Comparison of ENCODE assay signal across 26 cellular contexts in the genomic region with DNA sequence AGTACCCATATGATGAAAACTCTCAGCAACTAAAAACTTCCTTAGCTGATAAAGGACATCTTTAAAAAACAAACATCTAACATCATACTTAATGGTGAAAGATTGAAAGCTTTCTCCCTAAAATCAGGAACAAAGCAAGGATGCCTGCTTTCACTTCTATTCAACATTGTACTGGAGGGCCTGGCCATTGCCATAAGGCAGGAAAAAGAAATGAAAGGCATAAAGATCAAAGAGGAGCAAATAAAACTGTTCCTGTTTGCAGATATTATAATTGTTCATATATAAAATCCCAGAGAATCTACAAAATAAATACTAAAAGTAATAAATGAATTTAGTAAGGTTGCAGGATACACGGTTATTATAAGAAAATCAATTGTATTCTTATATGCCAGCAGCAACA.
DNase-seq lines count a peak whose midpoint lies in the region; ATAC-seq, FAIRE-seq and TF ChIP-seq lines count a peak whose summit lies in the region.
"Had no signal": no experiment of that assay in that cellular context is flagged by ENCODE, and none has a peak within 500 bp of the region (broad histone marks: within the 10 kb centered on the region; RNA-seq: fewer than 3 reads in every experiment).

No MANE protein-coding gene starts in this region.

- peaks cover 7% of the 10 kb centered on the region for H3K9me3 Mint-ChIP-seq in progenitor cell of endocrine pancreas (ENCODE audit: low read depth)

- H4K8ac ChIP-seq in H1 (ENCODE audit: extremely low read depth, insufficient read depth, low read length): no peak overlapping the region

- H3K4me1 Mint-ChIP-seq in progenitor cell of endocrine pancreas (ENCODE audit: low read depth): peaks cover 4% of the 10 kb centered on the region
- H3K4me1 Mint-ChIP-seq: CD8-positive, alpha-beta memory T cell had no signal

- no peak for FAIRE-seq in H1 (lab: Jason Lieb, UNC)
- FAIRE-seq: A204.1, GM12878, GM12892, GM18507 had no signal

- H2BK12ac ChIP-seq in H1 (ENCODE audit: low read depth, low read length): no peak overlapping the region

- H3K9ac ChIP-seq in H1 (replicated peaks in 1 of 4; ENCODE audit: extremely low read depth in 1 of 4, low read depth in 3 of 4, low read length in 3 of 4): no peak overlapping the region
- H3K9ac ChIP-seq: BLaER1 had no signal

- H3K79me1 ChIP-seq in H1 (ENCODE audit: low read depth, low read length): no peaks in the 10 kb centered on the region

- no peak overlapping the region for H2AFZ ChIP-seq in H1 (ENCODE audit: low read length)

- H3K9me3 ChIP-seq in HEK293 (ENCODE audit: control insufficient read depth, insufficient read depth, low read depth, low read length) (no peaks in the 10 kb centered on the region), H1 (ENCODE audit: insufficient read depth in 2 of 2, low read depth in 1 of 2, low read length in 1 of 2) (peaks cover 0 to 9% of the 10 kb centered on the region in 2 experiments; a peak in 1 of 4 replicates)
- H3K9me3 ChIP-seq: BE2C had no signal

- CTCF ChIA-PET in HEK293 (lab: Yijun Ruan, JAX) (no interaction called here), HEK293T (lab: Yijun Ruan, JAX) (no interaction called here), H1 (lab: Charles Lee; ENCODE audit: partially characterized antibody) (interaction anchor here (1.0 kb wide), 1 partner anchor 155 kb away, joined by 3 read pairs; no protein-coding TSS in a partner anchor)

- no peak overlapping the region for H3K4me2 ChIP-seq in H1 (ENCODE audit: insufficient read depth in 1 of 2, low read depth in 2 of 2, low read length in 2 of 2)
- H3K4me2 ChIP-seq: BLaER1 had no signal

- H3K4ac ChIP-seq in H1 (replicated peaks; ENCODE audit: insufficient read length, low read depth, low read length): no peak overlapping the region

- H3K36me3 ChIP-seq in HEK293 (ENCODE audit: control insufficient read depth in 2 of 2, insufficient read depth in 1 of 2, low read length in 2 of 2): no peaks in the 10 kb centered on the region
- no peaks in the 10 kb centered on the region for H3K36me3 ChIP-seq in H1 (ENCODE audit: control insufficient read depth in 2 of 4, insufficient read depth in 4 of 4, low read length in 3 of 4)
- H3K36me3 ChIP-seq: BE2C, BLaER1 had no signal

- no peak for TF ChIP-seq EP300 in H1 (IDR thresholded peaks at IDR 0.05; ENCODE audit: borderline replicate concordance in 1 of 2, low read depth in 2 of 2, low read length in 2 of 2)

- H3K23ac ChIP-seq in H1 (ENCODE audit: insufficient read length): no peak overlapping the region

- no peak overlapping the region for H2BK15ac ChIP-seq in H1 (ENCODE audit: low read length)

- H3K4me3 ChIP-seq in HEK293 (ENCODE audit: low read depth, low read length): no peak overlapping the region
- no peak overlapping the region for H3K4me3 ChIP-seq in H1 (ENCODE audit: extremely low read depth in 1 of 4, insufficient read depth in 2 of 4, low read depth in 3 of 4, low read length in 4 of 4)
- H3K4me3 ChIP-seq: BLaER1, GM12878 had no signal

- no peaks in the 10 kb centered on the region for H3K23me2 ChIP-seq in H1 (ENCODE audit: low read depth, low read length)

- H3K18ac ChIP-seq in H1 (ENCODE audit: extremely low read depth, low read length): no peak overlapping the region

- DNase-seq in HEK293T (ENCODE audit: extremely low spot score) (no peak), H1 (ENCODE audit: low read depth in 1 of 2, low spot score in 2 of 2) (no peak), progenitor cell of endocrine pancreas (ENCODE audit: low spot score, unreplicated experiment) (no peak)
- DNase-seq: 8988T; ACHN; BE2C; C1 segment of cervical spinal cord; CD4-positive, alpha-beta memory T cell; CD4-positive, CD25-positive, alpha-beta regulatory T cell; CD8-positive, alpha-beta memory T cell; COR-L47; DMS 273 treated with DMSO at 0.1 percent for 48 hours; DMS153; DMS53; DMS79; DND-41; EL; GDM1 had no signal

- H3K27ac Mint-ChIP-seq in progenitor cell of endocrine pancreas: no peak overlapping the region
- H3K27ac Mint-ChIP-seq: CD14-positive monocyte; CD4-positive, alpha-beta memory T cell; CD4-positive, CD25-positive, alpha-beta regulatory T cell; CD8-positive, alpha-beta memory T cell had no signal

- no peak overlapping the region for H3K27ac ChIP-seq in HEK293 (ENCODE audit: extremely low read depth, low read depth, low read length)
- H3K27ac ChIP-seq in H1 (ENCODE audit: low read depth, low read length): no peak overlapping the region
- H3K27ac ChIP-seq: BLaER1 had no signal

- no peak for ATAC-seq in GM21515 (IDR thresholded peaks at IDR 0.05; ENCODE audit: unreplicated experiment)
- ATAC-seq: GM12878 had no signal

- no peak overlapping the region for H2BK20ac ChIP-seq in H1 (ENCODE audit: low read length)

- POLR2A ChIA-PET in HEK293 (lab: Yijun Ruan, JAX) (no interaction called here), HEK293T (lab: Yijun Ruan, JAX) (no interaction called here), H1 (lab: Charles Lee; ENCODE audit: partially characterized antibody) (no interaction called here)

- no peak overlapping the region for H3K56ac ChIP-seq in H1 (replicated peaks; ENCODE audit: insufficient read length, low read depth, low read length)

- TF ChIP-seq CTCF in HEK293 (tag by site-specific recombination; IDR thresholded peaks at IDR 0.05) (no peak), H1 (IDR thresholded peaks at IDR 0.05; ENCODE audit: control extremely low read depth in 1 of 3, insufficient read depth in 1 of 3, low read depth in 1 of 3, low read length in 3 of 3) (no peak), progenitor cell of endocrine pancreas (IDR thresholded peaks at IDR 0.05; ENCODE audit: unreplicated experiment) (no peak)

- H2AK5ac ChIP-seq in H1 (ENCODE audit: low read depth, low read length): no peak overlapping the region

- H3K14ac ChIP-seq in H1 (ENCODE audit: insufficient read length): no peak overlapping the region

- no peaks in the 10 kb centered on the region for H3K27me3 Mint-ChIP-seq in progenitor cell of endocrine pancreas

- H3K4me1 ChIP-seq in HEK293 (ENCODE audit: control insufficient read depth, insufficient read depth, low read length) (no peaks in the 10 kb centered on the region), H1 (replicated peaks in 1 of 4; ENCODE audit: control insufficient read depth in 3 of 4, insufficient read depth in 4 of 4, low read length in 3 of 4) (peaks cover 0 to 7% (median 4%) of the 10 kb centered on the region in 4 experiments; a peak in 5 of 7 replicates)

- H4K5ac ChIP-seq in H1 (ENCODE audit: insufficient read length, low read depth, low read length): no peak overlapping the region

- H2BK5ac ChIP-seq in H1 (ENCODE audit: low read depth, low read length): no peak overlapping the region

- TF ChIP-seq POLR2A in H1 (IDR thresholded peaks at IDR 0.05; ENCODE audit: control extremely low read depth in 1 of 2, low read depth in 2 of 2, low read length in 2 of 2): no peak

- no peaks in the 10 kb centered on the region for H3K79me2 ChIP-seq in H1 (ENCODE audit: control insufficient read depth in 1 of 2, insufficient read depth in 2 of 2, low read length in 2 of 2)

- WGBS in H1 (ENCODE audit: extremely low coverage in 1 of 2, insufficient coverage in 1 of 2, insufficient read length in 1 of 2, insufficient replicate concordance in 2 of 2, low coverage in 1 of 2, low lambda C conversion rate in 2 of 2, missing lambda C conversion rate in 1 of 2), 2 experiments: 88% methylated on average over 1 of the region's 1 CpG; no CpG with 5 or more reads in 1 of the 2 experiments

- H3K36me3 Mint-ChIP-seq in progenitor cell of endocrine pancreas (ENCODE audit: insufficient read depth): peaks cover 7% of the 10 kb centered on the region

- TF ChIP-seq RAD21 in H1 (IDR thresholded peaks at IDR 0.05 in 1 of 2, conservative IDR thresholded peaks at IDR 0.05 in 1 of 2; ENCODE audit: low read depth in 2 of 2, low read length in 2 of 2): no peak

- H4K91ac ChIP-seq in H1 (replicated peaks; ENCODE audit: insufficient read length, low read length): no peak overlapping the region

- H4K20me1 ChIP-seq in H1 (replicated peaks in 1 of 2; ENCODE audit: control insufficient read depth in 1 of 2, insufficient read depth in 2 of 2, low read length in 2 of 2): no peaks in the 10 kb centered on the region
- H4K20me1 ChIP-seq: BLaER1 had no signal

- H3K4me3 Mint-ChIP-seq in progenitor cell of endocrine pancreas (ENCODE audit: low read depth): no peak overlapping the region
- H3K4me3 Mint-ChIP-seq: CD14-positive monocyte; CD4-positive, alpha-beta memory T cell; CD4-positive, CD25-positive, alpha-beta regulatory T cell; CD8-positive, alpha-beta memory T cell had no signal

- H2BK120ac ChIP-seq in H1 (replicated peaks; ENCODE audit: low read depth, low read length): no peak overlapping the region

- no peaks in the 10 kb centered on the region for H3K27me3 ChIP-seq in H1 (replicated peaks in 1 of 4; ENCODE audit: control insufficient read depth in 3 of 4, extremely low read depth in 1 of 4, insufficient read depth in 3 of 4, low read length in 3 of 4)
- H3K27me3 ChIP-seq: BE2C, BLaER1 had no signal

TF ChIP-seq in HEK293, 187 proteins besides CTCF, POLR2A, EP300 and RAD21 (continues in another document):
- TF ChIP-seq SETDB1 (IDR thresholded peaks at IDR 0.05; ENCODE audit: insufficient read length, low read length) (peak; percentile 82), ZNF404 (tag by site-specific recombination; IDR thresholded peaks at IDR 0.05) (no peak), TRIM28 (IDR thresholded peaks at IDR 0.05; ENCODE audit: borderline replicate concordance, low read length) (0 out of 2 replicates have a peak, but pooled peaks have one; percentile 17), ZNF423 (tag by site-specific recombination; IDR thresholded peaks at IDR 0.05) (no peak), ZNF138 (tag by site-specific recombination; IDR thresholded peaks at IDR 0.05; ENCODE audit: borderline replicate concordance) (no peak)

TF ChIP-seq in HEK293T, 16 proteins besides CTCF, POLR2A, EP300 and RAD21:
- TF ChIP-seq ARNT (IDR thresholded peaks at IDR 0.05): no peak
- TF ChIP-seq SUZ12 (IDR thresholded peaks at IDR 0.05): no peak
- no peak for TF ChIP-seq HDGF (IDR thresholded peaks at IDR 0.05; ENCODE audit: borderline replicate concordance)
- TF ChIP-seq LEF1 (IDR thresholded peaks at IDR 0.05; ENCODE audit: borderline replicate concordance): 0 out of 2 replicates have a peak, but pooled peaks have one; percentile 11
- no peak for TF ChIP-seq L3MBTL2 (conservative IDR thresholded peaks at IDR 0.05)

TF ChIP-seq in H1, 55 proteins besides CTCF, POLR2A, EP300 and RAD21 (continues in another document):
- TF ChIP-seq KDM1A (IDR thresholded peaks at IDR 0.05; ENCODE audit: borderline replicate concordance, low read length): peak; percentile 23; the same call in 1 of the 2 replicates
- no peak for TF ChIP-seq ATF2 (IDR thresholded peaks at IDR 0.05; ENCODE audit: low read length)
